ENCODE assay signal across 21 cellular contexts in the genomic region with DNA sequence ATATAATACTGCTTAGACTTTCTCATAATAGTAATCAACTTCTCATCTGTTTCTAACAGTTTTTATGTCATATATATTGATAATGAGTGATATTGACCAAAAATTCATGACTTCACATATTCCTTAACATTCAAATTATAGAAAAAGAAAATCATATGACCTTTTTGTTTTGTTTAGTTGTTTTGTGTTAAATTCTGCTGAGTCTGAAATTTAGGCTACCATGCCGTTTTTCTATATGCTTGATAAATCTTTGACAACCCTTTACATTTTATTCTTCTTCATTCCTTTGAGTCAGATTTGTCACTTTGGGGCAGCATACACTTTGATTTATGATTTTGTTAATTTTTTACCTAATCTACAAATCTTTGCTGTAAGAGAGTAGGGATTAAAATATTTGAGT.
"Had no signal": no experiment of that assay in that cellular context is flagged by ENCODE, and none has a peak within 500 bp of the region (broad histone marks: within the 10 kb centered on the region; RNA-seq: fewer than 3 reads in every experiment).

No MANE protein-coding gene starts in this region.

- FAIRE-seq: colon, endothelial cell of umbilical vein, keratinocyte had no signal

- H3K4me2 ChIP-seq: hepatocyte had no signal

- H3K9me3 Mint-ChIP-seq: mesothelial cell of epicardium, naive B cell had no signal

- H3K36me3 ChIP-seq: esophagus muscularis mucosa, gastrocnemius medialis, heart left ventricle, left lung, lower lobe of right lung had no signal

- H3K27ac Mint-ChIP-seq: mesothelial cell of epicardium had no signal

- ATAC-seq: foreskin keratinocyte, gastrocnemius medialis, heart left ventricle, left cardiac atrium, left lung, left ventricle myocardium superior, lower lobe of right lung, mucosa of descending colon had no signal

- DNase-seq: dermis blood vessel endothelial cell; dorsolateral prefrontal cortex; effector CD4-positive, alpha-beta T cell; effector memory CD4-positive, alpha-beta T cell; foreskin keratinocyte; gastrocnemius medialis; heart left ventricle; left cardiac atrium; left lung; left ventricle myocardium superior; lower lobe of right lung; mesenchymal stem cell; mucosa of descending colon; naive B cell had no signal

- H3K4me1 ChIP-seq: foreskin keratinocyte, gastrocnemius medialis had no signal

- H3K4me3 Mint-ChIP-seq: mesothelial cell of epicardium had no signal

- H3K27ac ChIP-seq: coronary artery, dorsolateral prefrontal cortex, esophagus muscularis mucosa, foreskin keratinocyte, gastrocnemius medialis, heart left ventricle, hepatocyte, left lung, lower lobe of right lung had no signal

- H3K27me3 ChIP-seq: dorsolateral prefrontal cortex, esophagus muscularis mucosa, foreskin keratinocyte, gastrocnemius medialis, heart left ventricle, hepatocyte, left lung had no signal

- H3K9me3 ChIP-seq: esophagus muscularis mucosa, gastrocnemius medialis, heart left ventricle, left lung, lower lobe of right lung, mucosa of descending colon had no signal

- H2AFZ ChIP-seq: hepatocyte had no signal

- H3K36me3 Mint-ChIP-seq: mesothelial cell of epicardium, naive B cell had no signal

- H3K79me2 ChIP-seq: hepatocyte had no signal

- H3K4me3 ChIP-seq: coronary artery, dorsolateral prefrontal cortex, esophagus muscularis mucosa, gastrocnemius medialis, heart left ventricle, hepatocyte, left lung, lower lobe of right lung, mucosa of descending colon had no signal
